ENCODE assay signal across 31 cellular contexts in the genomic region with DNA sequence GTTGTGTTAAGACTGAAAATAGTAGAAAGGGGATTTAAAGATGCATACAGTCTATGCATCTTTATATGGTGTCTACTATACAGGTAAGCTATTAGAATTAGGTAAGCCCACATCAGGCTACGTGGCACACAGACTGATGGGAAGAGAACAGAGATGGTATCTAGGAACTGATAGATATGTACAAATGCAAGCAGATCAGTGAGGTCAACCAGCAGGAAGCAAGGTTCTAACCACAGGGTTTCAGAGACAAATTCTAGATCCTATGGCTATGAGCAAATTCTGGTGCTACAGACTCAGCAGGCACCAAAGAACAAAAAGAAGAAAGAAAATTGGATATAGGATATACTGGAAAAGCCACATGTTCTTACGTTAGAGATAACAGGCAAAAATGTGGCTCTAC.
DNase-seq lines count a peak whose midpoint lies in the region; ATAC-seq and TF ChIP-seq lines count a peak whose summit lies in the region.
"Had no signal": no experiment of that assay in that cellular context is flagged by ENCODE, and none has a peak within 500 bp of the region (broad histone marks: within the 10 kb centered on the region; RNA-seq: fewer than 3 reads in every experiment).

No MANE protein-coding gene starts in this region.

- TF ChIP-seq CTCF in ovary (IDR thresholded peaks at IDR 0.05) (no peak), GM13977 (IDR thresholded peaks at IDR 0.05; ENCODE audit: extremely low read depth, insufficient read depth, missing control alignments) (no peak)

- H3K27ac ChIP-seq in mesendoderm (ENCODE audit: low read depth, low read length) (no peak overlapping the region), ovary (no peak overlapping the region)
- H3K27ac ChIP-seq: colonic mucosa, epithelial cell of prostate, right atrium auricular region, suprapubic skin had no signal

- H2BK15ac ChIP-seq in mesendoderm (replicated peaks; ENCODE audit: low read depth), result no peak overlapping the region

- TF ChIP-seq POLR2A in ovary (IDR thresholded peaks at IDR 0.05), result no peak

- TF ChIP-seq EP300 in ovary (IDR thresholded peaks at IDR 0.05), result no peak

- H3K9ac ChIP-seq in mesendoderm (ENCODE audit: low read length), result no peak overlapping the region

- H3K9me3 ChIP-seq in ovary, result no peaks in the 10 kb centered on the region
- H3K9me3 ChIP-seq: colonic mucosa, right atrium auricular region, suprapubic skin had no signal

- no peak overlapping the region for H4K8ac ChIP-seq in mesendoderm (ENCODE audit: low read depth, low read length)

- H3K79me1 ChIP-seq in mesendoderm (ENCODE audit: low read length), result no peaks in the 10 kb centered on the region

- no peak overlapping the region for H3K56ac ChIP-seq in mesendoderm (ENCODE audit: low read length)

- DNase-seq in mesendoderm (peak; percentile 19), ovary (no peak), NCI-H187 (lab: John Stamatoyannopoulos, UW) (no peak), GM13977 (ENCODE audit: low spot score) (no peak), DMS153 treated with DMSO at 0.1 percent for 48 hours (lab: John Stamatoyannopoulos, UW; ENCODE audit: unreplicated experiment) (no peak)
- DNase-seq: activated CD4-positive, alpha-beta memory T cell treated with anti-CD3 and anti-CD28 coated beads, Interleukin-2, amount 10 ng/mL, durations not matched to agents 7 days and 5 days; activated CD8-positive, alpha-beta memory T cell treated with anti-CD3 and anti-CD28 coated beads, Interleukin-2, amount 50 U/mL, for 4 hours; activated naive CD4-positive, alpha-beta T cell treated with Interleukin-2 at 50 U/mL for 16 hours; Calu3; CD4-positive, CD25-positive, alpha-beta regulatory T cell; colonic mucosa; DND-41; effector CD8-positive, alpha-beta T cell; immature natural killer cell; Karpas-422; left colon; NCI-H1436; NCI-H2081 treated with DMSO at 0.1 percent for 48 hours; NCI-H345; NCI-H69; SHP77 treated with DMSO at 0.1 percent for 48 hours; stimulated activated naive CD4-positive, alpha-beta T cell treated with Interleukin-2 at 50 U/mL for 16 hours had no signal

- H3K36me3 ChIP-seq in mesendoderm (ENCODE audit: control insufficient read depth, insufficient read depth, low read length) (no peaks in the 10 kb centered on the region), ovary (no peaks in the 10 kb centered on the region)
- H3K36me3 ChIP-seq: colonic mucosa, right atrium auricular region, suprapubic skin had no signal

- H3K23ac ChIP-seq in mesendoderm (ENCODE audit: low read length), result no peak overlapping the region

- intact Hi-C loops in ovary (cut with DNase I), result no loop called here

- no peak overlapping the region for H2AK5ac ChIP-seq in mesendoderm (ENCODE audit: low read length)

- in situ Hi-C loops in GM13977 (cut with MboI; ENCODE audit: low pct_unique_long_range_greater_than_20kb, low sequenced_read_pairs, unreplicated experiment), result no loop called here

- H4K5ac ChIP-seq in mesendoderm (ENCODE audit: low read length), result no peak overlapping the region

- no peaks in the 10 kb centered on the region for H3K27me3 ChIP-seq in mesendoderm (ENCODE audit: insufficient read depth, low read length, poor library complexity)
- H3K27me3 ChIP-seq in ovary, result no peaks in the 10 kb centered on the region
- H3K27me3 ChIP-seq: colonic mucosa, right atrium auricular region, suprapubic skin had no signal

- no peak overlapping the region for H3K4me2 ChIP-seq in mesendoderm (ENCODE audit: low read length)
- H3K4me2 ChIP-seq: smooth muscle cell had no signal

- H3K4me3 ChIP-seq in mesendoderm (ENCODE audit: low read length) (no peak overlapping the region), ovary (no peak overlapping the region)
- H3K4me3 ChIP-seq: colonic mucosa, right atrium auricular region, smooth muscle cell, suprapubic skin had no signal

- no peak overlapping the region for H3K4ac ChIP-seq in mesendoderm (ENCODE audit: low read depth, low read length)

- H3K4me1 ChIP-seq in mesendoderm (ENCODE audit: control insufficient read depth, low read depth, low read length), result peaks cover 1% of the 10 kb centered on the region
- no peaks in the 10 kb centered on the region for H3K4me1 ChIP-seq in ovary (ENCODE audit: insufficient read depth)
- H3K4me1 ChIP-seq: colonic mucosa, suprapubic skin had no signal

- H2BK5ac ChIP-seq in mesendoderm (ENCODE audit: low read length), result no peak overlapping the region

- no peak overlapping the region for H3K18ac ChIP-seq in mesendoderm (ENCODE audit: low read length)

- no peak overlapping the region for H2BK120ac ChIP-seq in mesendoderm (ENCODE audit: low read depth, low read length)

- WGBS in mesendoderm (ENCODE audit: extremely low coverage, insufficient coverage, low lambda C conversion rate), result no CpG with 5 or more reads among the region's 2 CpGs
- WGBS in ovary, 3 donors, result 79 to 81% (median 80%) methylated on average over 2 of the region's 2 CpGs

- ATAC-seq in GM18517 (IDR thresholded peaks at IDR 0.05; ENCODE audit: unreplicated experiment), result peak; percentile 44
- ATAC-seq in GM21529 (IDR thresholded peaks at IDR 0.05; ENCODE audit: unreplicated experiment), result peak; percentile 52
- peak; percentile 41 for ATAC-seq in HG03175 (IDR thresholded peaks at IDR 0.05; ENCODE audit: unreplicated experiment)
- ATAC-seq: HepG2, left colon, Panc1 had no signal

- H3K79me2 ChIP-seq in mesendoderm (ENCODE audit: control insufficient read depth, insufficient read depth, low read length), result no peaks in the 10 kb centered on the region
